22 cellular contexts compared by ENCODE assay signal in genomic region chr13:90630716-90631115, GRCh38.
DNase-seq lines count a peak whose midpoint lies in the region; ATAC-seq, FAIRE-seq and TF ChIP-seq lines count a peak whose summit lies in the region.
"Had no signal": no experiment of that assay in that cellular context is flagged by ENCODE, and none has a peak within 500 bp of the region (broad histone marks: within the 10 kb centered on the region; RNA-seq: fewer than 3 reads in every experiment).

No MANE protein-coding gene starts in this region.

- H3K79me2 ChIP-seq in K562 (ENCODE audit: control insufficient read depth, insufficient read depth, low read length) = no peaks in the 10 kb centered on the region

- no peak overlapping the region for H3K4me3 ChIP-seq in K562
- H3K4me3 ChIP-seq: A549, BLaER1 had no signal

- TF ChIP-seq RAD21 in K562 (CRISPR knock-in tag; conservative IDR thresholded peaks at IDR 0.05 in 1 of 2, IDR thresholded peaks at IDR 0.05 in 1 of 2) = no peak

- 0 out of 2 replicates have a peak, but pooled peaks cover 7% of the 10 kb centered on the region for H3K9me3 ChIP-seq in K562 (replicated peaks; ENCODE audit: control insufficient read depth, insufficient read depth, low read depth, low read length)
- H3K9me3 ChIP-seq: A549, BE2C, BLaER1 had no signal

- POLR2A ChIA-PET in K562 (lab: Yijun Ruan, JAX) = no interaction called here

- no peak for ATAC-seq in K562
- ATAC-seq in GM18520 (IDR thresholded peaks at IDR 0.05; ENCODE audit: unreplicated experiment) = no peak
- ATAC-seq: A549 had no signal

- no peak overlapping the region for H3K27ac ChIP-seq in K562 (ENCODE audit: extremely low read depth, low read depth, low read length)
- H3K27ac ChIP-seq: A549, BLaER1 had no signal

- no peaks in the 10 kb centered on the region for H3K36me3 ChIP-seq in K562 (ENCODE audit: control insufficient read depth, insufficient read depth, low read length)
- H3K36me3 ChIP-seq: BE2C, BLaER1 had no signal

- intact Hi-C loops in K562 (cut with micrococcal nuclease) = loop anchor here (10.0 kb wide), 1 partner anchor 56 kb away; no protein-coding TSS in a partner anchor

- H2AFZ ChIP-seq in K562 (ENCODE audit: low read depth, low read length) = no peak overlapping the region

- in situ Hi-C loops in K562 (cut with MboI) = no loop called here

- no peak for TF ChIP-seq CTCF in K562 (IDR thresholded peaks at IDR 0.05 in 2 of 3, conservative IDR thresholded peaks at IDR 0.05 in 1 of 3; ENCODE audit: insufficient read depth in 2 of 3, low read depth in 1 of 3, low read length in 3 of 3)

- CTCF ChIA-PET in K562 (lab: Yijun Ruan, JAX; ENCODE audit: low intra/inter-chr PET ratio) = no interaction called here

- H3K9me1 ChIP-seq in K562 (ENCODE audit: control insufficient read depth, insufficient read depth, low read length) = no peaks in the 10 kb centered on the region

- H3K9ac ChIP-seq in K562 (ENCODE audit: insufficient read depth in 1 of 2, low read depth in 2 of 2, low read length in 2 of 2) = no peak overlapping the region
- H3K9ac ChIP-seq: BLaER1 had no signal

- peak; percentile 13 for FAIRE-seq in G401.6 (lab: Jason Lieb, UNC)
- no peak for FAIRE-seq in K562 (lab: Jason Lieb, UNC)
- FAIRE-seq: A549, GM12891 had no signal

- H4K20me1 ChIP-seq in K562 (replicated peaks; ENCODE audit: control insufficient read depth, insufficient read depth, low read length) = no peaks in the 10 kb centered on the region
- H4K20me1 ChIP-seq: BLaER1 had no signal

- DNase-seq in K562 (ENCODE audit: extremely low read depth in 1 of 4, low spot score in 3 of 4) (peak in 1 of 4 experiments; percentile 22), AML-193 (lab: John Stamatoyannopoulos, UW) (no peak)
- no peak for DNase-seq in activated T-cell treated with anti-CD3 and anti-CD28 coated beads, Interleukin-2, amount 50 U/mL, for 1 hour
- DNase-seq: 8988T; BE2C; C1 segment of cervical spinal cord; CD4-positive, alpha-beta memory T cell; CD4-positive, CD25-positive, alpha-beta regulatory T cell; CD8-positive, alpha-beta memory T cell; COR-L47; DMS 273 treated with DMSO at 0.1 percent for 48 hours; DMS153; DMS53; DMS79; DND-41; EL; GF-D8 had no signal

- 3% methylated on average over 3 of the region's 3 CpGs for WGBS in K562 (ENCODE audit: insufficient coverage, low coverage, missing lambda C conversion rate)

- BruUV-seq in K562 (replicated peaks; lab: Mats Ljungman, UMichigan) = no TSS peak

- H3K27me3 ChIP-seq in K562 (ENCODE audit: control insufficient read depth in 2 of 2, insufficient read depth in 2 of 2, low read length in 2 of 2) = no peaks in the 10 kb centered on the region
- H3K27me3 ChIP-seq: BE2C, BLaER1 had no signal

- H3K4me1 ChIP-seq in K562 (replicated peaks in 1 of 2; ENCODE audit: control insufficient read depth in 2 of 2, insufficient read depth in 2 of 2, low read length in 2 of 2) = no peaks in the 10 kb centered on the region
- H3K4me1 ChIP-seq: A549, BE2C, BLaER1 had no signal

- TF ChIP-seq POLR2A in K562 (conservative IDR thresholded peaks at IDR 0.05) = no peak

- TF ChIP-seq EP300 in K562 (IDR thresholded peaks at IDR 0.05; ENCODE audit: low read length) = no peak

- no peak overlapping the region for H3K4me2 ChIP-seq in K562 (ENCODE audit: insufficient read depth, low read length)
- H3K4me2 ChIP-seq: A549, BLaER1 had no signal

TF ChIP-seq in K562, 482 proteins besides CTCF, POLR2A, EP300 and RAD21:
- TF ChIP-seq CREM (IDR thresholded peaks at IDR 0.05; ENCODE audit: low read depth) = no peak
- no peak for TF ChIP-seq ZNF740 (CRISPR knock-in tag; IDR thresholded peaks at IDR 0.05)
- TF ChIP-seq ZNF740 (tag; IDR thresholded peaks at IDR 0.05) = 0 out of 4 replicates have a peak, but pooled peaks of 1 of the 2 experiments have one; percentile 5
- TF ChIP-seq ZNF274 (IDR thresholded peaks at IDR 0.05; ENCODE audit: borderline replicate concordance, low read depth, low read length) = 0 out of 2 replicates have a peak, but pooled peaks have one; percentile 57
- TF ChIP-seq PTRF (tag; IDR thresholded peaks at IDR 0.05) = no peak
- TF ChIP-seq ZNF780A (CRISPR knock-in tag; IDR thresholded peaks at IDR 0.05) = no peak
- peak; percentile 93 for TF ChIP-seq CEBPB (tag; IDR thresholded peaks at IDR 0.05)
- no peak for TF ChIP-seq ZNF174 (CRISPR knock-in tag; IDR thresholded peaks at IDR 0.05)
- no peak for TF ChIP-seq ZNF134 (CRISPR knock-in tag; conservative IDR thresholded peaks at IDR 0.05)
- TF ChIP-seq CEBPG (CRISPR knock-in tag; IDR thresholded peaks at IDR 0.05) = no peak
- peak in 1 of 2 experiments; percentile 79; a peak in 2 of 4 replicates for TF ChIP-seq CEBPG (tag; conservative IDR thresholded peaks at IDR 0.05 in 1 of 2, IDR thresholded peaks at IDR 0.05 in 1 of 2)
- no peak for TF ChIP-seq POLR2G (IDR thresholded peaks at IDR 0.05; ENCODE audit: low read depth, low read length)
- TF ChIP-seq ZBTB9 (CRISPR knock-in tag; IDR thresholded peaks at IDR 0.05) = no peak
- TF ChIP-seq MAFK (IDR thresholded peaks at IDR 0.05; ENCODE audit: low read length) = no peak
- no peak for TF ChIP-seq CHCHD3 (CRISPR knock-in tag; IDR thresholded peaks at IDR 0.05)
- TF ChIP-seq ZKSCAN8 (CRISPR knock-in tag; IDR thresholded peaks at IDR 0.05) = no peak
- TF ChIP-seq POLR2AphosphoS5 (IDR thresholded peaks at IDR 0.05; ENCODE audit: control insufficient read depth, insufficient read depth, low read depth, low read length) = no peak
- TF ChIP-seq ELF4 (CRISPR knock-in tag; IDR thresholded peaks at IDR 0.05) = no peak
- no peak for TF ChIP-seq ZNF707 (CRISPR knock-in tag; conservative IDR thresholded peaks at IDR 0.05)
- no peak for TF ChIP-seq MCM5 (IDR thresholded peaks at IDR 0.05; ENCODE audit: low read depth)
- no peak for TF ChIP-seq KDM2B (CRISPR knock-in tag; IDR thresholded peaks at IDR 0.05)
